8 cellular contexts compared by ENCODE assay signal in the genomic region with DNA sequence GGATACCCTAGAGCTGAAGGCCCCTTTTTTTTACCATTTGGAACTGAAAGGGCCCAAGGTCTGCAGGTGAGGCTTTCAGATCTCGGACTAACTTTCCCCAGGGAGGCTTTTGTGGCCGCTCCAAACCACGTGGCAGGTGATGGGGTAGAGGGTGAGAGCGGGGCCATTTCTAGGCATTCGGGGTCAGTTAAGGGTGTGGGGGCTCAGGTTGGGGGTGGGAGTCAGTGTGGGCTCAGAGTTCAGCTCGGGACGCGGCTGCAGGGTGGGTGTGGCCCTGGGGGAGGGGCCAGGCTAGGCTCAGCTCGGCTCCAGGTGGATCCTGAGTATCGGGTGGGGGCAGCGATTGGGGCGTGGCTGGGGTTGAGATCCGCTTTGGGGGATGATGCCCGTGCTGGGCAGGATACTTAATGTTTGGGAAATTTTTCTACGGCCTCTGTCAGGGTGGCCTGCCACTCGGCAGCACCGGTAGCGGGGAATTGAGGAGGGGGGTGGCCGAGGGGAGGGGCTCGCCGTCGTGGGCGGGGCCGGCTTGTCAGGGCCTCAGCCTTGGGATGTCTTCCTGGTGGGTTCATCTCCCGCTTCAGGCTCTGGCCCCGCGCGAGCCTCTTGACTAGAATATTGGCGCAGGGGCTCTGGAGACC. TPM values are rescaled to one million over a fixed set of nuclear protein-coding genes. Genes with fewer than 3 reads are reported as not detected.
DNase-seq lines count a peak whose midpoint lies in the region; ATAC-seq and TF ChIP-seq lines count a peak whose summit lies in the region.

No MANE protein-coding gene starts in this region.

- no peaks in the 10 kb centered on the region for H3K27me3 Mint-ChIP-seq in activated CD8-positive, alpha-beta memory T cell treated with anti-CD3 and anti-CD28 coated beads, Interleukin-2, amount 10 ng/mL, durations not matched to agents 7 days and 5 days

- TF ChIP-seq CTCF in WI38 (IDR thresholded peaks at IDR 0.05; ENCODE audit: low read depth, low read length) = no peak
- TF ChIP-seq CTCF in fibroblast of pulmonary artery (IDR thresholded peaks at IDR 0.05; ENCODE audit: low read length, missing control alignments) = no peak
- TF ChIP-seq CTCF in retinal pigment epithelial cell (conservative IDR thresholded peaks at IDR 0.05; ENCODE audit: low read depth, low read length) = no peak

- no peak for ATAC-seq in activated CD8-positive, alpha-beta memory T cell treated with anti-CD3 and anti-CD28 coated beads, Interleukin-2, amount 10 ng/mL, durations not matched to agents 7 days and 5 days
- ATAC-seq in HG02852 (IDR thresholded peaks at IDR 0.05; ENCODE audit: unreplicated experiment) = no peak
- no peak for ATAC-seq in HG02678 (IDR thresholded peaks at IDR 0.05; ENCODE audit: unreplicated experiment)
- ATAC-seq in GM21390 (IDR thresholded peaks at IDR 0.05; ENCODE audit: unreplicated experiment) = no peak

- peak overlapping the region; percentile 77 for H3K4me3 ChIP-seq in WI38 (ENCODE audit: low read depth, low read length)
- peak overlapping the region; percentile 69 for H3K4me3 ChIP-seq in fibroblast of pulmonary artery (replicated peaks; ENCODE audit: low read depth, low read length)
- peak overlapping the region; percentile 58 for H3K4me3 ChIP-seq in retinal pigment epithelial cell (ENCODE audit: low read length)

- H3K4me1 Mint-ChIP-seq in activated CD8-positive, alpha-beta memory T cell treated with anti-CD3 and anti-CD28 coated beads, Interleukin-2, amount 10 ng/mL, durations not matched to agents 7 days and 5 days = peaks cover 54% of the 10 kb centered on the region

- DNase-seq in activated CD8-positive, alpha-beta memory T cell treated with anti-CD3 and anti-CD28 coated beads, Interleukin-2, amount 10 ng/mL, durations not matched to agents 7 days and 5 days = peak; percentile 71
- DNase-seq in activated CD8-positive, alpha-beta memory T cell treated with anti-CD3 and anti-CD28 coated beads, Interleukin-2, amount 50 U/mL, for 48 hours = no peak
- DNase-seq in fibroblast of pulmonary artery (ENCODE audit: low read depth) = no peak
- no peak for DNase-seq in retinal pigment epithelial cell (ENCODE audit: low read depth)

- H3K27ac Mint-ChIP-seq in activated CD8-positive, alpha-beta memory T cell treated with anti-CD3 and anti-CD28 coated beads, Interleukin-2, amount 10 ng/mL, durations not matched to agents 7 days and 5 days = peak overlapping the region; percentile 91

- H3K4me3 Mint-ChIP-seq in activated CD8-positive, alpha-beta memory T cell treated with anti-CD3 and anti-CD28 coated beads, Interleukin-2, amount 10 ng/mL, durations not matched to agents 7 days and 5 days = peak overlapping the region; percentile 95

- H3K9me3 Mint-ChIP-seq in activated CD8-positive, alpha-beta memory T cell treated with anti-CD3 and anti-CD28 coated beads, Interleukin-2, amount 10 ng/mL, durations not matched to agents 7 days and 5 days (ENCODE audit: low read depth) = no peaks in the 10 kb centered on the region

- CTCF ChIA-PET in activated CD8-positive, alpha-beta memory T cell treated with anti-CD3 and anti-CD28 coated beads, Interleukin-2, amount 10 ng/mL, durations not matched to agents 7 days and 5 days (lab: Charles Lee) = interaction anchor here (0.9 to 2.9 kb wide), 10 partner anchors 9 to 160 kb away, joined by 3 to 20 read pairs (median 4); no protein-coding TSS in a partner anchor

- peaks cover 25% of the 10 kb centered on the region for H3K36me3 Mint-ChIP-seq in activated CD8-positive, alpha-beta memory T cell treated with anti-CD3 and anti-CD28 coated beads, Interleukin-2, amount 10 ng/mL, durations not matched to agents 7 days and 5 days

RNA-seq across cellular contexts. Expression of a gene that starts 2.5 kb away (rescaled TPM):
- 100 to 1,000 TPM; 163 to 206 TPM for total RNA-seq in activated CD8-positive, alpha-beta memory T cell treated with anti-CD3 and anti-CD28 coated beads, Interleukin-2, amount 10 ng/mL, durations not matched to agents 7 days and 5 days
